ENCODE assay signal across 21 cellular contexts in genomic region chr2:66569974-66570373, GRCh38.
DNase-seq lines count a peak whose midpoint lies in the region; ATAC-seq and TF ChIP-seq lines count a peak whose summit lies in the region.
"Had no signal": no experiment of that assay in that cellular context is flagged by ENCODE, and none has a peak within 500 bp of the region (broad histone marks: within the 10 kb centered on the region; RNA-seq: fewer than 3 reads in every experiment).

No MANE protein-coding gene starts in this region.

- in situ Hi-C loops in IMR-90 (cut with MboI; ENCODE audit: low sequenced_read_pairs): loop anchor here (10.0 kb wide), 1 partner anchor 1275 kb away; no protein-coding TSS in a partner anchor

- H4K20me1 ChIP-seq in IMR-90 (ENCODE audit: insufficient read depth, low read length): peaks cover 23% of the 10 kb centered on the region; the same call in 1 of the 2 replicates

- no peak overlapping the region for H4K91ac ChIP-seq in IMR-90 (ENCODE audit: insufficient read depth, low read depth, low read length)

- H4K8ac ChIP-seq in IMR-90 (ENCODE audit: low read depth in 2 of 2, low read length in 2 of 2): no peak overlapping the region

- DNase-seq in IMR-90 (no peak), endothelial cell (ENCODE audit: low spot score) (no peak), type B pancreatic cell (ENCODE audit: extremely low spot score, unreplicated experiment) (no peak), activated T-cell treated with anti-CD3 and anti-CD28 coated beads for 4 hours (no peak), left lobe of liver (ENCODE audit: low spot score) (no peak)
- DNase-seq: activated CD8-positive, alpha-beta T cell treated with anti-CD3 and anti-CD28 coated beads, Interleukin-2, amount 10 ng/mL, durations not matched to agents 7 days and 5 days; activated naive CD4-positive, alpha-beta T cell treated with Interleukin-2 at 50 U/mL for 16 hours; activated T-cell treated with anti-CD3 and anti-CD28 coated beads, Interleukin-2, amount 50 U/mL, for 24 hours; effector memory CD4-positive, alpha-beta T cell; naive thymus-derived CD8-positive, alpha-beta T cell; NCI-H2107; NCI-H524 treated with DMSO at 0.1 percent for 48 hours; spleen; stomach; T1000; trophoblast cell had no signal

- H2BK20ac ChIP-seq in IMR-90 (ENCODE audit: low read depth, low read length): no peak overlapping the region

- no peak overlapping the region for H3K4me3 ChIP-seq in IMR-90 (ENCODE audit: insufficient read depth, low read depth, low read length)
- no peak overlapping the region for H3K4me3 ChIP-seq in muscle layer of colon (ENCODE audit: low read depth in 1 of 2, low read length in 2 of 2)
- H3K4me3 ChIP-seq: spleen, stomach had no signal

- ATAC-seq in IMR-90 (ENCODE audit: low read depth) (no peak), HG02798 (IDR thresholded peaks at IDR 0.05; ENCODE audit: poor library complexity, unreplicated experiment) (no peak), left lobe of liver (no peak)
- ATAC-seq: activated CD4-positive, CD25-positive, alpha-beta regulatory T cell treated with anti-CD3 and anti-CD28 coated beads, Interleukin-2, amount 50 U/mL, for 24 hours; activated CD8-positive, alpha-beta T cell treated with anti-CD3 and anti-CD28 coated beads, Interleukin-2, amount 10 ng/mL, durations not matched to agents 7 days and 5 days; naive thymus-derived CD8-positive, alpha-beta T cell had no signal

- H3K4ac ChIP-seq in IMR-90 (ENCODE audit: low read depth, low read length): no peak overlapping the region

- H3K27ac Mint-ChIP-seq in endothelial cell (ENCODE audit: unreplicated experiment) (peak overlapping the region; percentile 81), type B pancreatic cell (peak overlapping the region; percentile 72)
- H3K27ac Mint-ChIP-seq: activated CD8-positive, alpha-beta T cell treated with anti-CD3 and anti-CD28 coated beads, Interleukin-2, amount 10 ng/mL, durations not matched to agents 7 days and 5 days; activated T-cell treated with anti-CD3 and anti-CD28 coated beads, Interleukin-2, amount 50 U/mL, for 24 hours; B cell; IgD-negative memory B cell; naive thymus-derived CD8-positive, alpha-beta T cell had no signal

- H3K9ac ChIP-seq in IMR-90 (ENCODE audit: low read depth, low read length): no peak overlapping the region
- no peak overlapping the region for H3K9ac ChIP-seq in muscle layer of colon (ENCODE audit: low read length)

- intact Hi-C loops in IMR-90 (cut with micrococcal nuclease): no loop called here

- H3K27ac ChIP-seq in IMR-90 (ENCODE audit: insufficient read depth, low read length): no peak overlapping the region
- peak overlapping the region; percentile 14 for H3K27ac ChIP-seq in muscle layer of colon (ENCODE audit: low read depth, low read length)
- H3K27ac ChIP-seq: spleen had no signal

- no peak overlapping the region for H3K14ac ChIP-seq in IMR-90 (replicated peaks; ENCODE audit: low read depth, low read length)

- H3K4me3 Mint-ChIP-seq in endothelial cell (ENCODE audit: unreplicated experiment): no peak overlapping the region
- peak overlapping the region; percentile 21 for H3K4me3 Mint-ChIP-seq in type B pancreatic cell
- H3K4me3 Mint-ChIP-seq: activated CD8-positive, alpha-beta T cell treated with anti-CD3 and anti-CD28 coated beads, Interleukin-2, amount 10 ng/mL, durations not matched to agents 7 days and 5 days; activated T-cell treated with anti-CD3 and anti-CD28 coated beads, Interleukin-2, amount 50 U/mL, for 24 hours; B cell; IgD-negative memory B cell; naive thymus-derived CD8-positive, alpha-beta T cell had no signal

- peaks cover 21 to 63% of the 10 kb centered on the region in 2 experiments; a peak in 2 of 4 replicates for H3K79me1 ChIP-seq in IMR-90 (ENCODE audit: low read depth in 1 of 2, low read length in 2 of 2)

- TF ChIP-seq CTCF in IMR-90 (conservative IDR thresholded peaks at IDR 0.05; ENCODE audit: low read depth, low read length) (no peak), endothelial cell (IDR thresholded peaks at IDR 0.05; ENCODE audit: unreplicated experiment) (no peak), type B pancreatic cell (conservative IDR thresholded peaks at IDR 0.05) (no peak)

- no peak for TF ChIP-seq RAD21 in IMR-90 (IDR thresholded peaks at IDR 0.05; ENCODE audit: low read length)

- H2BK120ac ChIP-seq in IMR-90 (ENCODE audit: low read depth, low read length): no peak overlapping the region

- H2AK5ac ChIP-seq in IMR-90 (ENCODE audit: low read depth, low read length): no peak overlapping the region

- no peak overlapping the region for H3K4me2 ChIP-seq in IMR-90 (ENCODE audit: low read depth, low read length)

- H3K27me3 Mint-ChIP-seq in endothelial cell (ENCODE audit: unreplicated experiment): peaks cover 1% of the 10 kb centered on the region
- peaks cover under 1% of the 10 kb centered on the region for H3K27me3 Mint-ChIP-seq in type B pancreatic cell

- no peak overlapping the region for H4K5ac ChIP-seq in IMR-90 (ENCODE audit: low read depth, low read length)

- no peak for TF ChIP-seq POLR2A in IMR-90 (IDR thresholded peaks at IDR 0.05; ENCODE audit: low read depth, low read length)

- H3K56ac ChIP-seq in IMR-90 (ENCODE audit: extremely low read depth, insufficient read depth, low read length): peak overlapping the region; percentile 32; the same call in 1 of the 2 replicates

- H3K9me1 ChIP-seq in IMR-90 (ENCODE audit: insufficient read depth, low read length): peaks cover 5% of the 10 kb centered on the region

- dilution Hi-C loops in IMR-90 (cut with HindIII; ENCODE audit: low sequenced_read_pairs, unreplicated experiment): no loop called here

- H3K27me3 ChIP-seq in IMR-90 (ENCODE audit: control insufficient read depth, insufficient read depth, low read length) (no peaks in the 10 kb centered on the region), muscle layer of colon (ENCODE audit: control insufficient read depth in 1 of 2, insufficient read depth in 2 of 2, low read length in 2 of 2) (no peaks in the 10 kb centered on the region)

- no peak overlapping the region for H3K23ac ChIP-seq in IMR-90 (ENCODE audit: low read depth, low read length)

- POLR2A ChIA-PET in IMR-90 (lab: Charles Lee; ENCODE audit: unreplicated experiment): interaction anchor here (0.6 kb wide), 1 partner anchor 56 kb away, joined by 3 read pairs; no protein-coding TSS in a partner anchor

- H3K18ac ChIP-seq in IMR-90 (ENCODE audit: low read depth, low read length): no peak overlapping the region

- peak overlapping the region; percentile 15 for H2BK5ac ChIP-seq in IMR-90 (ENCODE audit: low read depth, low read length, poor library complexity, severe bottlenecking)

- no TSS peak for BruUV-seq in IMR-90 (replicated peaks; lab: Mats Ljungman, UMichigan)

- no peak overlapping the region for H2AFZ ChIP-seq in IMR-90 (replicated peaks; ENCODE audit: low read length, poor library complexity)

- H3K36me3 ChIP-seq in IMR-90 (ENCODE audit: control insufficient read depth, insufficient read depth, low read length) (peaks cover 28% of the 10 kb centered on the region), muscle layer of colon (ENCODE audit: insufficient read depth, low read length) (peaks cover 44% of the 10 kb centered on the region)

- no peak overlapping the region for H2BK15ac ChIP-seq in IMR-90 (ENCODE audit: low read depth, low read length)

- H3K9me3 Mint-ChIP-seq in endothelial cell (ENCODE audit: unreplicated experiment): no peaks in the 10 kb centered on the region
- H3K9me3 Mint-ChIP-seq in type B pancreatic cell: no peaks in the 10 kb centered on the region
- H3K9me3 Mint-ChIP-seq: activated T-cell treated with anti-CD3 and anti-CD28 coated beads, Interleukin-2, amount 50 U/mL, for 24 hours; IgD-negative memory B cell; naive thymus-derived CD8-positive, alpha-beta T cell had no signal

- no peak overlapping the region for H2AK9ac ChIP-seq in IMR-90 (replicated peaks; ENCODE audit: low read depth, low read length, poor library complexity)

- CTCF ChIA-PET in IMR-90 (lab: Yijun Ruan, JAX): interaction anchor here (1.1 kb wide), 1 partner anchor 127 kb away, joined by 3 read pairs; no protein-coding TSS in a partner anchor

- peaks cover 10% of the 10 kb centered on the region for H3K4me1 Mint-ChIP-seq in endothelial cell (ENCODE audit: unreplicated experiment)
- peaks cover 63% of the 10 kb centered on the region for H3K4me1 Mint-ChIP-seq in type B pancreatic cell (ENCODE audit: unreplicated experiment)

- no CpG with 5 or more reads among the region's 2 CpGs for WGBS in IMR-90 (ENCODE audit: extremely low coverage in 2 of 2, insufficient read length in 1 of 2), 2 experiments

- H3K4me1 ChIP-seq in IMR-90 (ENCODE audit: control insufficient read depth, insufficient read depth, low read length) (peaks cover 28% of the 10 kb centered on the region), muscle layer of colon (ENCODE audit: insufficient read depth, low read length) (peaks cover 64% of the 10 kb centered on the region)

- no peaks in the 10 kb centered on the region for H3K36me3 Mint-ChIP-seq in endothelial cell (ENCODE audit: low read depth, unreplicated experiment)
- peaks cover 32% of the 10 kb centered on the region for H3K36me3 Mint-ChIP-seq in type B pancreatic cell
- H3K36me3 Mint-ChIP-seq: naive thymus-derived CD8-positive, alpha-beta T cell had no signal

- H3K9me3 ChIP-seq in IMR-90 (ENCODE audit: control insufficient read depth, insufficient read depth, low read length) (no peaks in the 10 kb centered on the region), muscle layer of colon (ENCODE audit: low read length) (no peaks in the 10 kb centered on the region)
- H3K9me3 ChIP-seq: spleen, stomach had no signal

TF ChIP-seq in IMR-90, 13 proteins besides CTCF, POLR2A, EP300 and RAD21 (continues in another document):
- no peak for TF ChIP-seq CHD1 (IDR thresholded peaks at IDR 0.05; ENCODE audit: low read depth, low read length)
- no peak for TF ChIP-seq USF2 (IDR thresholded peaks at IDR 0.05; ENCODE audit: low read depth, low read length)
- no peak for TF ChIP-seq BHLHE40 (IDR thresholded peaks at IDR 0.05; ENCODE audit: low read depth, low read length)
- TF ChIP-seq SMC3 (IDR thresholded peaks at IDR 0.05; ENCODE audit: low read depth, low read length): no peak
